10 cellular contexts compared by ENCODE assay signal in the genomic region with DNA sequence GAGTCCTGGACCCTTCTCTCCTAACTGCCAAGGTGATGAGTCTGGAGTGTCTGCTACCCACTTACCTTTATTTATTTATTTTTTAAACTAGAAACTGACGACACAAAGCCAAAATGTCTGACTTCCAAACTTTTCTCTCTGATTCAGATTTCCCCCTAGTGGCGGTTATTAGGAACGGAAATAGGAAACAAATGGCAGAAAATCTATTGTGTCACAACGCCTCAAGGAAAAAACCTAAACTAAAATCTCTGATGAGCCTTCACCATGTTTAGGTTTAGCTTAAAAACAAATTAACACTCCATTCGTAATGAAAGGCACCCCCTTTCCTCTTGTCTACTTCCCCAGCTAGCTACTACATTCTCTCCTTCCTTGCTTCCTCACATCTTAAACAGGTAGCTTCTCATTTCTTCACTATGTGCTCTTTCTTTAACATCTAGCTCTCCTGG.
DNase-seq lines count a peak whose midpoint lies in the region; ATAC-seq and TF ChIP-seq lines count a peak whose summit lies in the region.
"Had no signal": no experiment of that assay in that cellular context is flagged by ENCODE, and none has a peak within 500 bp of the region (broad histone marks: within the 10 kb centered on the region; RNA-seq: fewer than 3 reads in every experiment).

No MANE protein-coding gene starts in this region.

- peak overlapping the region in 2 of 7 donors; percentile 6 to 27 for H3K27ac Mint-ChIP-seq in CD4-positive, alpha-beta memory T cell
- H3K27ac Mint-ChIP-seq: IgD-negative memory B cell, memory B cell had no signal

- peak in 4 of 5 donors; percentile 6 to 29 (median 18) for DNase-seq in CD4-positive, alpha-beta memory T cell
- peak; percentile 54 for DNase-seq in RWPE1 (ENCODE audit: low spot score)
- no peak for DNase-seq in esophagus muscularis mucosa (ENCODE audit: extremely low spot score)
- peak; percentile 4 to 78 for DNase-seq in trophoblast cell
- DNase-seq in NK-92 treated with Interleukin-12 subunit alpha and Interleukin-12 subunit beta, amount 100 ng/mL, for 24 hours (lab: John Stamatoyannopoulos, UW), result no peak
- DNase-seq in activated naive CD4-positive, alpha-beta T cell treated with anti-CD3 and anti-CD28 coated beads, Interleukin-2, amount 50 U/mL, for 16 hours, result no peak
- DNase-seq in activated CD4-positive, CD25-positive, alpha-beta regulatory T cell treated with anti-CD3 and anti-CD28 coated beads, Interleukin-2, amount 50 U/mL, for 72 hours, result no peak

- H2BK120ac ChIP-seq in trophoblast cell (ENCODE audit: insufficient read depth, low read length, poor library complexity), result no peak overlapping the region

- H3K4me2 ChIP-seq in trophoblast cell (ENCODE audit: low read length), result no peak overlapping the region

- TF ChIP-seq CTCF in RWPE1 (conservative IDR thresholded peaks at IDR 0.05; ENCODE audit: low read depth) (peak; percentile 89), esophagus muscularis mucosa (IDR thresholded peaks at IDR 0.05) (peak; percentile 69 to 79 (median 71))

- no peak overlapping the region for H3K9ac ChIP-seq in trophoblast cell (ENCODE audit: low read length)

- H3K36me3 Mint-ChIP-seq in CD4-positive, alpha-beta memory T cell, result peaks cover 27 to 36% of the 10 kb centered on the region in 2 donors

- H3K27ac ChIP-seq in CD4-positive, alpha-beta memory T cell (ENCODE audit: low read depth, low read length), result no peak overlapping the region
- H3K27ac ChIP-seq in RWPE1, result no peak overlapping the region
- H3K27ac ChIP-seq in esophagus muscularis mucosa (replicated peaks in 1 of 4), result no peak overlapping the region
- no peak overlapping the region for H3K27ac ChIP-seq in trophoblast cell (ENCODE audit: low read depth, low read length)

- H2AK5ac ChIP-seq in trophoblast cell (ENCODE audit: low read length), result no peak overlapping the region

- H3K9me3 Mint-ChIP-seq in CD4-positive, alpha-beta memory T cell, result no peaks in the 10 kb centered on the region
- H3K9me3 Mint-ChIP-seq: IgD-negative memory B cell, memory B cell had no signal

- no peak overlapping the region for H3K18ac ChIP-seq in trophoblast cell (ENCODE audit: low read length)

- H3K79me1 ChIP-seq in trophoblast cell (ENCODE audit: low read length), result peaks cover 2% of the 10 kb centered on the region

- no peak overlapping the region for H4K8ac ChIP-seq in trophoblast cell (ENCODE audit: low read depth, low read length)

- no peak overlapping the region for H4K12ac ChIP-seq in trophoblast cell (ENCODE audit: low read depth, low read length)

- H3K27me3 Mint-ChIP-seq in CD4-positive, alpha-beta memory T cell, result no peaks in the 10 kb centered on the region
- H3K27me3 Mint-ChIP-seq: IgD-negative memory B cell, memory B cell had no signal

- no peak overlapping the region for H3K14ac ChIP-seq in trophoblast cell (ENCODE audit: low read length)

- H3K4me1 Mint-ChIP-seq in CD4-positive, alpha-beta memory T cell, result peaks cover 0 to 6% (median 5%) of the 10 kb centered on the region in 4 donors

- no peak overlapping the region for H2BK5ac ChIP-seq in trophoblast cell (ENCODE audit: low read depth, low read length, poor library complexity)

- CTCF ChIA-PET in CD4-positive, alpha-beta memory T cell (lab: Charles Lee; ENCODE audit: partially characterized antibody), result interaction anchor here (0.6 to 1.9 kb wide), 12 partner anchors 9 to 856 kb away, joined by 3 to 6 read pairs (median 4); no protein-coding TSS in a partner anchor
- CTCF ChIA-PET in RWPE1 (lab: Yijun Ruan, JAX), result interaction anchor here (0.7 to 1.3 kb wide), 9 partner anchors 9 to 662 kb away, joined by 3 to 14 read pairs (median 3); no protein-coding TSS in a partner anchor

- H3K4me3 Mint-ChIP-seq in CD4-positive, alpha-beta memory T cell, result no peak overlapping the region
- H3K4me3 Mint-ChIP-seq: IgD-negative memory B cell, memory B cell had no signal

- TF ChIP-seq EP300 in esophagus muscularis mucosa (IDR thresholded peaks at IDR 0.05), result no peak

- no peak overlapping the region for H4K91ac ChIP-seq in trophoblast cell (ENCODE audit: low read depth, low read length)

- no peaks in the 10 kb centered on the region for H3K27me3 ChIP-seq in CD4-positive, alpha-beta memory T cell (ENCODE audit: insufficient read depth, low read length)
- no peaks in the 10 kb centered on the region for H3K27me3 ChIP-seq in esophagus muscularis mucosa
- H3K27me3 ChIP-seq in trophoblast cell (ENCODE audit: insufficient read depth, low read length), result no peaks in the 10 kb centered on the region

- no peaks in the 10 kb centered on the region for H3K9me3 ChIP-seq in CD4-positive, alpha-beta memory T cell (ENCODE audit: control insufficient read depth in 1 of 2, low read length in 2 of 2)
- H3K9me3 ChIP-seq in esophagus muscularis mucosa, result no peaks in the 10 kb centered on the region
- no peaks in the 10 kb centered on the region for H3K9me3 ChIP-seq in trophoblast cell (ENCODE audit: insufficient read depth, low read depth, low read length)

- no peak overlapping the region for H3K4me3 ChIP-seq in CD4-positive, alpha-beta memory T cell (ENCODE audit: low read length in 2 of 2)
- no peak overlapping the region for H3K4me3 ChIP-seq in esophagus muscularis mucosa
- no peak overlapping the region for H3K4me3 ChIP-seq in trophoblast cell (ENCODE audit: low read depth, low read length)

- peak; percentile 50 for ATAC-seq in HG02678 (IDR thresholded peaks at IDR 0.05; ENCODE audit: unreplicated experiment)

- no peak overlapping the region for H2BK12ac ChIP-seq in trophoblast cell (ENCODE audit: low read length)

- intact Hi-C loops in CD4-positive, alpha-beta memory T cell (cut with micrococcal nuclease), result loop anchor here (1.0 kb wide), 1 partner anchor 660 kb away; no protein-coding TSS in a partner anchor
- intact Hi-C loops in esophagus muscularis mucosa (cut with DNase I), result loop anchor here (2.0 kb wide), 1 partner anchor 93 kb away; a partner anchor contains a TSS

- POLR2A ChIA-PET in CD4-positive, alpha-beta memory T cell (lab: Charles Lee; ENCODE audit: partially characterized antibody), result no interaction called here
- POLR2A ChIA-PET in RWPE1 (lab: Yijun Ruan, JAX; ENCODE audit: low non-redundant PET), result no interaction called here

- no peaks in the 10 kb centered on the region for H3K4me1 ChIP-seq in CD4-positive, alpha-beta memory T cell (ENCODE audit: insufficient read depth, low read length)
- H3K4me1 ChIP-seq in esophagus muscularis mucosa (peaks cover 0 to 10% (median 9%) of the 10 kb centered on the region in 4 donors), trophoblast cell (ENCODE audit: control insufficient read depth in 1 of 2, insufficient read depth in 2 of 2, low read length in 2 of 2) (peaks cover 0 to 8% of the 10 kb centered on the region in 2 experiments)

- peaks cover 4% of the 10 kb centered on the region for H3K36me3 ChIP-seq in CD4-positive, alpha-beta memory T cell (ENCODE audit: insufficient read depth, low read length)
- H3K36me3 ChIP-seq in esophagus muscularis mucosa (peaks cover 0 to 32% (median 25%) of the 10 kb centered on the region in 4 donors), trophoblast cell (ENCODE audit: control insufficient read depth in 1 of 2, insufficient read depth in 2 of 2, low read length in 2 of 2) (no peaks in the 10 kb centered on the region)

- no peak overlapping the region for H3K4ac ChIP-seq in trophoblast cell (ENCODE audit: low read depth, low read length)

- no peak overlapping the region for H3K23ac ChIP-seq in trophoblast cell (ENCODE audit: low read length)

- no peaks in the 10 kb centered on the region for H3K79me2 ChIP-seq in trophoblast cell (ENCODE audit: control insufficient read depth, insufficient read depth, low read length, poor library complexity)

- WGBS in esophagus muscularis mucosa, result 4% methylated on average over 5 of the region's 5 CpGs
- no CpG with 5 or more reads among the region's 5 CpGs for WGBS in trophoblast cell (ENCODE audit: extremely low coverage, insufficient coverage, insufficient read length)

- no peak overlapping the region for H2AFZ ChIP-seq in trophoblast cell (ENCODE audit: insufficient read depth, low read length, poor library complexity)

- no peak for TF ChIP-seq POLR2A in esophagus muscularis mucosa (IDR thresholded peaks at IDR 0.05; ENCODE audit: low read depth)

Comparison
In these comparisons a context has a peak if more than half of its experiments do, and no peak if none do; other contexts are left out.
1. DNase-seq: peak in CD4-positive, alpha-beta memory T cell (4 of 5), RWPE1 (single experiment) and trophoblast cell (2 of 2); none in esophagus muscularis mucosa (single experiment), NK-92 treated with Interleukin-12 subunit alpha and Interleukin-12 subunit beta, amount 100 ng/mL, for 24 hours (single experiment), activated naive CD4-positive, alpha-beta T cell treated with anti-CD3 and anti-CD28 coated beads, Interleukin-2, amount 50 U/mL, for 16 hours (single experiment) and activated CD4-positive, CD25-positive, alpha-beta regulatory T cell treated with anti-CD3 and anti-CD28 coated beads, Interleukin-2, amount 50 U/mL, for 72 hours (single experiment).